In genomic region chr21:46448855-46449254, GRCh38 we compare ENCODE assay signal across 8 cellular contexts. TPM values are rescaled to one million over a fixed set of nuclear protein-coding genes. Genes with fewer than 3 reads are reported as not detected.
DNase-seq lines count a peak whose midpoint lies in the region; ATAC-seq and TF ChIP-seq lines count a peak whose summit lies in the region.
"Not testable (repeated sequence)": the region's sequence is repeated elsewhere in the genome, so short reads cannot be mapped to it uniquely, and the experiment has no call there.

No MANE protein-coding gene starts in this region.

- H3K27me3 ChIP-seq in Caco-2 (replicated peaks; ENCODE audit: control insufficient read depth, insufficient read depth, low read length); DND-41 (ENCODE audit: insufficient read depth, low read length, poor library complexity); colonic mucosa; mesendoderm (ENCODE audit: insufficient read depth, low read length, poor library complexity): not testable (repeated sequence)

- not testable (repeated sequence) for H3K4me3 ChIP-seq in Caco-2 (ENCODE audit: low read depth, low read length); DND-41 (ENCODE audit: low read depth in 1 of 2, low read length in 2 of 2); OCI-LY7 (ENCODE audit: low read depth, low read length, poor library complexity, severe bottlenecking); colonic mucosa; mesendoderm (ENCODE audit: low read length)

- CTCF ChIA-PET in Caco-2 (lab: Charles Lee); OCI-LY7 (lab: Charles Lee; ENCODE audit: unreplicated experiment): not testable (repeated sequence)

- not testable (repeated sequence) for H3K4ac ChIP-seq in mesendoderm (ENCODE audit: low read depth, low read length)

- not testable (repeated sequence) for BruUV-seq in Caco-2 (replicated peaks; lab: Mats Ljungman, UMichigan); OCI-LY7 (replicated peaks; lab: Mats Ljungman, UMichigan)

- H4K5ac ChIP-seq in mesendoderm (ENCODE audit: low read length), result not testable (repeated sequence)

- DNase-seq in Caco-2 (peak in 1 of 2 experiments; percentile 6), DND-41 (peak; percentile 16), M059J (ENCODE audit: low read depth) (peak; percentile 15), OCI-LY7 (ENCODE audit: low spot score) (peak; percentile 32), amniotic epithelial cell (ENCODE audit: low read depth) (peak; percentile 9), mesendoderm (peak; percentile 28)
- DNase-seq in colonic mucosa; type B pancreatic cell (ENCODE audit: extremely low spot score, unreplicated experiment): not testable (repeated sequence)

- H3K56ac ChIP-seq in mesendoderm (ENCODE audit: low read length), result not testable (repeated sequence)

- not testable (repeated sequence) for H3K36me3 ChIP-seq in Caco-2 (ENCODE audit: control insufficient read depth, insufficient read depth, low read length); colonic mucosa; mesendoderm (ENCODE audit: control insufficient read depth, insufficient read depth, low read length)
- H3K36me3 ChIP-seq in DND-41 (ENCODE audit: insufficient read depth, low read length), result peaks cover 37% of the 10 kb centered on the region
- peaks cover 90% of the 10 kb centered on the region for H3K36me3 ChIP-seq in OCI-LY7 (ENCODE audit: insufficient read depth, low read length)

- WGBS in mesendoderm (ENCODE audit: extremely low coverage, insufficient coverage, low lambda C conversion rate), result no CpG with 5 or more reads among the region's 6 CpGs

- H3K4me1 ChIP-seq in Caco-2; DND-41 (ENCODE audit: insufficient read depth, low read length); OCI-LY7 (ENCODE audit: insufficient read depth, low read length, poor library complexity, severe bottlenecking); colonic mucosa; mesendoderm (ENCODE audit: control insufficient read depth, low read depth, low read length): not testable (repeated sequence)

- H3K27ac Mint-ChIP-seq in Caco-2 (ENCODE audit: unreplicated experiment), result peak overlapping the region; percentile 8
- H3K27ac Mint-ChIP-seq in type B pancreatic cell, result peak overlapping the region; percentile 35

- not testable (repeated sequence) for H4K8ac ChIP-seq in mesendoderm (ENCODE audit: low read depth, low read length)

- H3K9ac ChIP-seq in DND-41 (ENCODE audit: low read depth, low read length); colonic mucosa (ENCODE audit: low read depth in 2 of 2, low read length in 2 of 2); mesendoderm (ENCODE audit: low read length): not testable (repeated sequence)

- H2BK15ac ChIP-seq in mesendoderm (replicated peaks; ENCODE audit: low read depth), result not testable (repeated sequence)

- H3K36me3 Mint-ChIP-seq in Caco-2 (ENCODE audit: insufficient read depth, unreplicated experiment) (peaks cover 59% of the 10 kb centered on the region), type B pancreatic cell (peaks cover 40% of the 10 kb centered on the region)

- not testable (repeated sequence) for H2BK120ac ChIP-seq in mesendoderm (ENCODE audit: low read depth, low read length)

- not testable (repeated sequence) for H2BK5ac ChIP-seq in mesendoderm (ENCODE audit: low read length)

- POLR2A ChIA-PET in Caco-2 (lab: Charles Lee); OCI-LY7 (lab: Charles Lee): not testable (repeated sequence)

- intact Hi-C loops in Caco-2 (cut with micrococcal nuclease; ENCODE audit: unreplicated experiment); OCI-LY7 (cut with micrococcal nuclease; ENCODE audit: unreplicated experiment); colonic mucosa (cut with DNase I): not testable (repeated sequence)

- not testable (repeated sequence) for H3K79me2 ChIP-seq in DND-41 (ENCODE audit: insufficient read depth, low read length); OCI-LY7 (ENCODE audit: insufficient read depth, low read depth, low read length); mesendoderm (ENCODE audit: control insufficient read depth, insufficient read depth, low read length)

- not testable (repeated sequence) for H2AK5ac ChIP-seq in mesendoderm (ENCODE audit: low read length)

- H3K9me2 ChIP-seq in OCI-LY7 (ENCODE audit: insufficient read depth, low read length), result not testable (repeated sequence)

- H3K4me1 Mint-ChIP-seq in Caco-2 (ENCODE audit: low read depth, unreplicated experiment); type B pancreatic cell (ENCODE audit: unreplicated experiment): not testable (repeated sequence)

- H3K4me3 Mint-ChIP-seq in Caco-2 (ENCODE audit: unreplicated experiment); type B pancreatic cell: not testable (repeated sequence)

- H3K79me1 ChIP-seq in mesendoderm (ENCODE audit: low read length), result not testable (repeated sequence)

- peaks cover 12% of the 10 kb centered on the region for H3K9me3 Mint-ChIP-seq in Caco-2 (ENCODE audit: unreplicated experiment)
- H3K9me3 Mint-ChIP-seq in type B pancreatic cell, result not testable (repeated sequence)

- not testable (repeated sequence) for TF ChIP-seq CTCF in Caco-2 (IDR thresholded peaks at IDR 0.05; ENCODE audit: insufficient read depth in 1 of 2, low read depth in 1 of 2, low read length in 1 of 2, severe bottlenecking in 1 of 2, unreplicated experiment in 1 of 2); DND-41 (IDR thresholded peaks at IDR 0.05; ENCODE audit: borderline replicate concordance, extremely low read depth, low read length, poor library complexity, severe bottlenecking); OCI-LY7 (conservative IDR thresholded peaks at IDR 0.05; ENCODE audit: low read length); colonic mucosa (IDR thresholded peaks at IDR 0.05); type B pancreatic cell (conservative IDR thresholded peaks at IDR 0.05)

- H4K20me1 ChIP-seq in DND-41 (ENCODE audit: insufficient read depth, low read length); OCI-LY7 (ENCODE audit: insufficient read depth, low read length): not testable (repeated sequence)

- H3K27me3 Mint-ChIP-seq in Caco-2 (ENCODE audit: insufficient read depth, unreplicated experiment); type B pancreatic cell: not testable (repeated sequence)

- H3K23ac ChIP-seq in mesendoderm (ENCODE audit: low read length), result not testable (repeated sequence)

- ATAC-seq in DND-41 (ENCODE audit: insufficient read depth, low read depth), result not testable (repeated sequence)

- H3K27ac ChIP-seq in DND-41 (ENCODE audit: low read length); OCI-LY7 (ENCODE audit: low read depth, low read length, poor library complexity, severe bottlenecking); mesendoderm (ENCODE audit: low read depth, low read length): not testable (repeated sequence)
- peak overlapping the region; percentile 25 for H3K27ac ChIP-seq in colonic mucosa

- H3K18ac ChIP-seq in mesendoderm (ENCODE audit: low read length), result not testable (repeated sequence)

- H3K9me3 ChIP-seq in Caco-2 (peaks cover 19% of the 10 kb centered on the region), DND-41 (ENCODE audit: insufficient read depth, low read length, severe bottlenecking) (peaks cover 18% of the 10 kb centered on the region), OCI-LY7 (ENCODE audit: low read length) (peaks cover 13% of the 10 kb centered on the region; the same call in 1 of the 2 replicates)
- H3K9me3 ChIP-seq in colonic mucosa, result not testable (repeated sequence)

- H3K4me2 ChIP-seq in DND-41 (ENCODE audit: insufficient read depth, low read length); OCI-LY7 (ENCODE audit: low read length); mesendoderm (ENCODE audit: low read length): not testable (repeated sequence)

- H2AFZ ChIP-seq in DND-41 (ENCODE audit: low read depth, low read length); OCI-LY7 (ENCODE audit: low read length): not testable (repeated sequence)

RNA-seq across cellular contexts. Expression of gene DIP2A, which starts 9.8 kb away (rescaled TPM):
- total RNA-seq in Caco-2 (2022), result 44.6 and 51.2 TPM in 2 replicates
- total RNA-seq in M059J (2014; rRNA removed; shearing (Covaris generic)), result 9.3 and 20.6 TPM in 2 replicates
- 27.9 and 30.2 TPM in 2 replicates for total RNA-seq in OCI-LY7 (2014; rRNA removed; shearing (Covaris generic))
- total RNA-seq in OCI-LY7 (2022), result 44.7 and 52.5 TPM in 2 replicates
- total RNA-seq in colonic mucosa, result 10 to 100 TPM; 40.4 to 41.0 TPM
- 8.4 TPM for polyA plus RNA-seq in mesendoderm (2013, experiment 1 of 2)
- 8.3 TPM for polyA plus RNA-seq in mesendoderm (2013, experiment 2 of 2)
- total RNA-seq in type B pancreatic cell (ENCODE audit: low replicate concordance), result 37.9 and 49.4 TPM in 2 replicates
